Comparison of ENCODE assay signal across 25 cellular contexts in genomic region chr13:30293995-30294394, GRCh38.
"Had no signal": no experiment of that assay in that cellular context is flagged by ENCODE, and none has a peak within 500 bp of the region (broad histone marks: within the 10 kb centered on the region; RNA-seq: fewer than 3 reads in every experiment).

No MANE protein-coding gene starts in this region.

- ATAC-seq: activated CD8-positive, alpha-beta T cell treated with anti-CD3 and anti-CD28 coated beads for 36 hours; SK-N-SH treated with all-trans-retinoic acid at 6 μM for 48 hours; WTC11 had no signal

- H3K27me3 ChIP-seq: adrenal gland, Peyer's patch, SJSA1 had no signal

- H3K9me3 ChIP-seq: adrenal gland, Peyer's patch, SJSA1 had no signal

- H3K27ac ChIP-seq: adrenal gland, Peyer's patch, RWPE1, SJSA1 had no signal

- H3K36me3 ChIP-seq: adrenal gland, Peyer's patch had no signal

- DNase-seq: activated CD4-positive, alpha-beta T cell treated with anti-CD3 and anti-CD28 coated beads, Interleukin-2, amount 50 U/mL, for 1 hour; activated CD4-positive, CD25-positive, alpha-beta regulatory T cell treated with anti-CD3 and anti-CD28 coated beads, Interleukin-2, amount 50 U/mL, for 72 hours; activated CD8-positive, alpha-beta memory T cell treated with anti-CD3 and anti-CD28 coated beads, Interleukin-2, amount 50 U/mL, for 48 hours; activated CD8-positive, alpha-beta T cell treated with anti-CD3 and anti-CD28 coated beads for 36 hours; activated naive CD4-positive, alpha-beta T cell treated with anti-CD3 and anti-CD28 coated beads, Interleukin-2, amount 50 U/mL, for 16 hours; activated naive CD8-positive, alpha-beta T cell treated with anti-CD3 and anti-CD28 coated beads, Interleukin-2, amount 10 ng/mL, durations not matched to agents 7 days and 5 days; activated T-cell treated with anti-CD3 and anti-CD28 coated beads, Interleukin-2, amount 50 U/mL, for 1 hour; adrenal gland; anterior cingulate cortex; caudate nucleus; NCI-H1092 treated with DMSO at 0.1 percent for 48 hours; NCI-H1417 treated with DMSO at 0.1 percent for 48 hours; NCI-H1694; NCI-H2029; NCI-H2107; NCI-H345; NCI-H510A treated with DMSO at 0.1 percent for 48 hours; NCI-H69; NK-92 treated with Interleukin-12 subunit alpha and Interleukin-12 subunit beta, amount 100 ng/mL, for 24 hours; Peyer's patch; Right ventricle myocardium superior had no signal

- H3K4me3 ChIP-seq: adrenal gland, Peyer's patch, SJSA1 had no signal

- H3K4me1 ChIP-seq: Peyer's patch, SJSA1 had no signal
